ENCODE assay signal across 21 cellular contexts in genomic region chrX:41300758-41301437, GRCh38. TPM values are rescaled to one million over a fixed set of nuclear protein-coding genes. Genes with fewer than 3 reads are reported as not detected.
DNase-seq lines count a peak whose midpoint lies in the region; ATAC-seq, FAIRE-seq and TF ChIP-seq lines count a peak whose summit lies in the region.
"Had no signal": no experiment of that assay in that cellular context is flagged by ENCODE, and none has a peak within 500 bp of the region (broad histone marks: within the 10 kb centered on the region; RNA-seq: fewer than 3 reads in every experiment).

No MANE protein-coding gene starts in this region.

- no peak for TF ChIP-seq POLR2A in GM12892 (IDR thresholded peaks at IDR 0.05; ENCODE audit: low read depth, low read length)

- CTCF ChIA-PET in activated CD4-positive, alpha-beta T cell treated with anti-CD3 and anti-CD28 coated beads for 36 hours (lab: Charles Lee): no interaction called here

- DNase-seq in KBM-7: peak; percentile 45
- peak; percentile 49 for DNase-seq in brain microvascular endothelial cell
- peak; percentile 46 for DNase-seq in kidney tubule cell (ENCODE audit: low spot score)
- no peak for DNase-seq in GM12892 (ENCODE audit: insufficient read length)
- DNase-seq in activated CD4-positive, alpha-beta T cell treated with anti-CD3 and anti-CD28 coated beads for 36 hours: no peak
- DNase-seq in T-helper 9 cell: no peak
- DNase-seq: activated CD4-positive, alpha-beta memory T cell treated with anti-CD3 and anti-CD28 coated beads, Interleukin-2, amount 10 ng/mL, durations not matched to agents 7 days and 5 days; heart right ventricle; Karpas-422; left cardiac atrium; naive thymus-derived CD8-positive, alpha-beta T cell; NCI-H2081 treated with DMSO at 0.1 percent for 48 hours; right cardiac atrium; upper lobe of left lung had no signal

- H3K4me2 ChIP-seq in BLaER1: peak overlapping the region; percentile 49

- no peaks in the 10 kb centered on the region for H4K20me1 ChIP-seq in BLaER1

- no peaks in the 10 kb centered on the region for H3K36me3 Mint-ChIP-seq in activated CD4-positive, alpha-beta T cell treated with anti-CD3 and anti-CD28 coated beads for 36 hours (ENCODE audit: low read depth)
- H3K36me3 Mint-ChIP-seq: brain; naive thymus-derived CD8-positive, alpha-beta T cell; stimulated activated memory B cell treated with anti-CD40 and anti-IgM and Interleukin-4, amounts not matched to agents 10 μg/mL and 1 μg/mL and 100 μg/mL, for 72 hours had no signal

- no peak overlapping the region for H3K9ac ChIP-seq in BLaER1

- peaks cover 27% of the 10 kb centered on the region for H3K4me1 ChIP-seq in BLaER1

- no peaks in the 10 kb centered on the region for H3K4me1 Mint-ChIP-seq in activated CD4-positive, alpha-beta T cell treated with anti-CD3 and anti-CD28 coated beads for 36 hours

- no peak for FAIRE-seq in GM12892 (lab: Jason Lieb, UNC)
- FAIRE-seq: G401.6, TTC549 had no signal

- no peaks in the 10 kb centered on the region for H3K9me3 ChIP-seq in BLaER1
- H3K9me3 ChIP-seq: heart right ventricle, upper lobe of left lung had no signal

- ATAC-seq in GM18498 (IDR thresholded peaks at IDR 0.05; ENCODE audit: unreplicated experiment): no peak
- no peak for ATAC-seq in activated CD4-positive, alpha-beta T cell treated with anti-CD3 and anti-CD28 coated beads for 36 hours
- ATAC-seq: left cardiac atrium; naive thymus-derived CD8-positive, alpha-beta T cell; Right ventricle myocardium inferior; stimulated activated memory B cell treated with anti-CD40 and anti-IgM and Interleukin-4, amounts not matched to agents 10 μg/mL and 1 μg/mL and 100 μg/mL, for 72 hours had no signal

- H3K4me3 ChIP-seq in BLaER1 (no peak overlapping the region), brain microvascular endothelial cell (ENCODE audit: low read depth, low read length) (no peak overlapping the region)
- H3K4me3 ChIP-seq: heart right ventricle, upper lobe of left lung had no signal

- H3K36me3 ChIP-seq in BLaER1 (no peaks in the 10 kb centered on the region), brain microvascular endothelial cell (replicated peaks) (no peaks in the 10 kb centered on the region)
- H3K36me3 ChIP-seq: heart right ventricle, upper lobe of left lung had no signal

- no peaks in the 10 kb centered on the region for H3K27me3 ChIP-seq in BLaER1
- H3K27me3 ChIP-seq in brain microvascular endothelial cell (replicated peaks): no peaks in the 10 kb centered on the region
- H3K27me3 ChIP-seq: upper lobe of left lung had no signal

- H3K4me3 Mint-ChIP-seq in activated CD4-positive, alpha-beta T cell treated with anti-CD3 and anti-CD28 coated beads for 36 hours: no peak overlapping the region
- H3K4me3 Mint-ChIP-seq: activated CD4-positive, alpha-beta memory T cell treated with anti-CD3 and anti-CD28 coated beads, Interleukin-2, amount 10 ng/mL, durations not matched to agents 7 days and 5 days; brain; naive thymus-derived CD8-positive, alpha-beta T cell; stimulated activated memory B cell treated with anti-CD40 and anti-IgM and Interleukin-4, amounts not matched to agents 10 μg/mL and 1 μg/mL and 100 μg/mL, for 72 hours had no signal

- no peak overlapping the region for H3K27ac ChIP-seq in BLaER1
- peak overlapping the region; percentile 75 for H3K27ac ChIP-seq in brain microvascular endothelial cell
- H3K27ac ChIP-seq: upper lobe of left lung had no signal

- intact Hi-C loops in activated CD4-positive, alpha-beta T cell treated with anti-CD3 and anti-CD28 coated beads for 36 hours (cut with DNase I, micrococcal nuclease): no loop called here

- in situ Hi-C loops in KBM-7 (cut with MboI; ENCODE audit: low pct_unique_long_range_greater_than_20kb, low sequenced_read_pairs): no loop called here
- in situ Hi-C loops in brain microvascular endothelial cell (cut with HindIII; ENCODE audit: low pct_ligation_motif_present, low sequenced_read_pairs): no loop called here

- no peaks in the 10 kb centered on the region for H3K9me3 Mint-ChIP-seq in activated CD4-positive, alpha-beta T cell treated with anti-CD3 and anti-CD28 coated beads for 36 hours (ENCODE audit: low read depth)
- H3K9me3 Mint-ChIP-seq: activated CD4-positive, alpha-beta memory T cell treated with anti-CD3 and anti-CD28 coated beads, Interleukin-2, amount 10 ng/mL, durations not matched to agents 7 days and 5 days; naive thymus-derived CD8-positive, alpha-beta T cell; stimulated activated memory B cell treated with anti-CD40 and anti-IgM and Interleukin-4, amounts not matched to agents 10 μg/mL and 1 μg/mL and 100 μg/mL, for 72 hours had no signal

- no peak for TF ChIP-seq CTCF in brain microvascular endothelial cell (IDR thresholded peaks at IDR 0.05; ENCODE audit: low read depth, low read length, missing control alignments)

- H3K27me3 Mint-ChIP-seq in activated CD4-positive, alpha-beta T cell treated with anti-CD3 and anti-CD28 coated beads for 36 hours: no peaks in the 10 kb centered on the region
- H3K27me3 Mint-ChIP-seq: activated CD4-positive, alpha-beta memory T cell treated with anti-CD3 and anti-CD28 coated beads, Interleukin-2, amount 10 ng/mL, durations not matched to agents 7 days and 5 days; naive thymus-derived CD8-positive, alpha-beta T cell; stimulated activated memory B cell treated with anti-CD40 and anti-IgM and Interleukin-4, amounts not matched to agents 10 μg/mL and 1 μg/mL and 100 μg/mL, for 72 hours had no signal

- H3K27ac Mint-ChIP-seq in activated CD4-positive, alpha-beta T cell treated with anti-CD3 and anti-CD28 coated beads for 36 hours: no peak overlapping the region
- H3K27ac Mint-ChIP-seq: activated CD4-positive, alpha-beta memory T cell treated with anti-CD3 and anti-CD28 coated beads, Interleukin-2, amount 10 ng/mL, durations not matched to agents 7 days and 5 days; stimulated activated memory B cell treated with anti-CD40 and anti-IgM and Interleukin-4, amounts not matched to agents 10 μg/mL and 1 μg/mL and 100 μg/mL, for 72 hours had no signal

- POLR2A ChIA-PET in activated CD4-positive, alpha-beta T cell treated with anti-CD3 and anti-CD28 coated beads for 36 hours (lab: Charles Lee): no interaction called here

RNA-seq across cellular contexts. Expression of gene DDX3X, which starts 33.1 kb away (rescaled TPM):
- polyA plus RNA-seq in GM12892 (2012; ENCODE audit: missing spikeins): 141 TPM
- total RNA-seq in activated CD4-positive, alpha-beta T cell treated with anti-CD3 and anti-CD28 coated beads for 36 hours: 100 to 1,000 TPM; 118 to 207 TPM

Comparison
In these comparisons a context has a peak if more than half of its experiments do, and no peak if none do; other contexts are left out.
1. DNase-seq: peak in KBM-7 (single experiment), brain microvascular endothelial cell (single experiment) and kidney tubule cell (single experiment); none in GM12892 (single experiment), activated CD4-positive, alpha-beta T cell treated with anti-CD3 and anti-CD28 coated beads for 36 hours (single experiment) and T-helper 9 cell (single experiment).